Comparison of ENCODE assay signal across 8 cellular contexts in the genomic region with DNA sequence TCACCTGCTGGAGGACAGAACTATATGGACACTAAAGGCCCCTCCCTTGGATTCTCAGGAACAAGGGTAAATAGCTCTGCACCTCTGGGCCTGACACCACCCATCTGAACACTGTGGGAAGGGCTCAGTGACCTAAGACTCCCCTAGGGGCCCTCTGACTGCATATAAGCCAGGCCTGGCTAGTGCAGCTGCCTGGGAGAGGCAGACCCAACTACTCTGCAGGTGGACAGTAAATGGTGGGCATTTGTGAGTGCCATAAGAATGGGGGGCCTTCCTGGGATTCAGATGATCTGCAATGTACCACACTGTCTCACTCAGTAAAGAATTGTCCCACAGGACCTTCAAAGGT. TPM values are rescaled to one million over a fixed set of nuclear protein-coding genes. Genes with fewer than 3 reads are reported as not detected.
DNase-seq lines count a peak whose midpoint lies in the region; ATAC-seq and TF ChIP-seq lines count a peak whose summit lies in the region.

No MANE protein-coding gene starts in this region.

- H3K36me3 Mint-ChIP-seq in activated T-helper 2 cell treated with anti-CD3 and anti-CD28 coated beads, Interferon-gamma antibody, Interleukin-2, Interleukin-4, amounts not matched to agents 10 μg/mL and 5 μg/mL and 100 μg/mL, durations not matched to agents 14 hours and 24 hours and 36 hours (ENCODE audit: low read depth), result peaks cover 74% of the 10 kb centered on the region

- ATAC-seq in GM18498 (IDR thresholded peaks at IDR 0.05; ENCODE audit: unreplicated experiment) (peak; percentile 42), GM19452 (IDR thresholded peaks at IDR 0.05; ENCODE audit: unreplicated experiment) (peak; percentile 42), HG03095 (IDR thresholded peaks at IDR 0.05; ENCODE audit: unreplicated experiment) (peak; percentile 38)

- H2AK5ac ChIP-seq in neuronal stem cell (ENCODE audit: low read depth, low read length), result no peak overlapping the region

- peaks cover 76% of the 10 kb centered on the region for H3K4me1 Mint-ChIP-seq in activated T-helper 2 cell treated with anti-CD3 and anti-CD28 coated beads, Interferon-gamma antibody, Interleukin-2, Interleukin-4, amounts not matched to agents 10 μg/mL and 5 μg/mL and 100 μg/mL, durations not matched to agents 14 hours and 24 hours and 36 hours (ENCODE audit: low read depth)

- H3K9me3 ChIP-seq in neuronal stem cell (replicated peaks in 1 of 2; ENCODE audit: control insufficient read depth in 2 of 2, insufficient read depth in 1 of 2, low read depth in 1 of 2, low read length in 2 of 2) (peaks cover 0 to 2% of the 10 kb centered on the region in 2 donors), WERI-Rb-1 (ENCODE audit: severe bottlenecking) (no peaks in the 10 kb centered on the region)

- peaks cover 0 to 3% of the 10 kb centered on the region in 2 donors for H3K4me1 ChIP-seq in neuronal stem cell (ENCODE audit: control insufficient read depth in 2 of 2, insufficient read depth in 1 of 2, low read depth in 1 of 2, low read length in 2 of 2)

- H3K27ac Mint-ChIP-seq in activated T-helper 2 cell treated with anti-CD3 and anti-CD28 coated beads, Interferon-gamma antibody, Interleukin-2, Interleukin-4, amounts not matched to agents 10 μg/mL and 5 μg/mL and 100 μg/mL, durations not matched to agents 14 hours and 24 hours and 36 hours, result peak overlapping the region; percentile 92

- no peak overlapping the region for H3K23ac ChIP-seq in neuronal stem cell (ENCODE audit: low read depth, low read length, poor library complexity)

- H2BK12ac ChIP-seq in neuronal stem cell (ENCODE audit: low read length), result no peak overlapping the region

- H3K36me3 ChIP-seq in neuronal stem cell (replicated peaks in 1 of 2; ENCODE audit: control insufficient read depth in 2 of 2, insufficient read depth in 2 of 2, low read length in 2 of 2), result peaks cover 2 to 4% of the 10 kb centered on the region in 2 donors
- no peaks in the 10 kb centered on the region for H3K36me3 ChIP-seq in WERI-Rb-1

- H3K79me1 ChIP-seq in neuronal stem cell (ENCODE audit: low read depth, low read length), result no peaks in the 10 kb centered on the region

- H2BK15ac ChIP-seq in neuronal stem cell (ENCODE audit: low read length), result no peak overlapping the region

- H3K4me3 Mint-ChIP-seq in activated T-helper 2 cell treated with anti-CD3 and anti-CD28 coated beads, Interferon-gamma antibody, Interleukin-2, Interleukin-4, amounts not matched to agents 10 μg/mL and 5 μg/mL and 100 μg/mL, durations not matched to agents 14 hours and 24 hours and 36 hours (ENCODE audit: low read depth), result peak overlapping the region; percentile 5

- H3K27ac ChIP-seq in neuronal stem cell (replicated peaks; ENCODE audit: low read length), result no peak overlapping the region
- H3K27ac ChIP-seq in WERI-Rb-1, result no peak overlapping the region

- H2BK5ac ChIP-seq in neuronal stem cell (ENCODE audit: low read length), result no peak overlapping the region

- no peak for DNase-seq in activated T-helper 2 cell treated with anti-CD3 and anti-CD28 coated beads, Interferon-gamma antibody, Interleukin-2, Interleukin-4, amounts not matched to agents 10 μg/mL and 5 μg/mL and 100 μg/mL, durations not matched to agents 14 hours and 24 hours and 36 hours (ENCODE audit: low spot score)
- DNase-seq in KG1 (lab: John Stamatoyannopoulos, UW) (no peak), neuronal stem cell (ENCODE audit: low spot score) (no peak), posterior vena cava (ENCODE audit: low spot score) (no peak), WERI-Rb-1 (no peak)

- H2AFZ ChIP-seq in neuronal stem cell (ENCODE audit: low read length), result no peak overlapping the region

- H2BK120ac ChIP-seq in neuronal stem cell (ENCODE audit: low read depth, low read length), result no peak overlapping the region

- TF ChIP-seq CTCF in WERI-Rb-1 (IDR thresholded peaks at IDR 0.05; ENCODE audit: low read depth, low read length), result no peak

- no peaks in the 10 kb centered on the region for H3K9me3 Mint-ChIP-seq in activated T-helper 2 cell treated with anti-CD3 and anti-CD28 coated beads, Interferon-gamma antibody, Interleukin-2, Interleukin-4, amounts not matched to agents 10 μg/mL and 5 μg/mL and 100 μg/mL, durations not matched to agents 14 hours and 24 hours and 36 hours

- H4K8ac ChIP-seq in neuronal stem cell (ENCODE audit: low read depth, low read length), result no peak overlapping the region

- H3K4me3 ChIP-seq in neuronal stem cell (ENCODE audit: low read length in 2 of 2) (no peak overlapping the region), WERI-Rb-1 (ENCODE audit: low read depth, low read length) (no peak overlapping the region)

- no peak overlapping the region for H3K14ac ChIP-seq in neuronal stem cell (ENCODE audit: low read length)

- H3K4me2 ChIP-seq in neuronal stem cell (ENCODE audit: insufficient read depth, low read length, poor library complexity, severe bottlenecking), result no peak overlapping the region

- no peaks in the 10 kb centered on the region for H3K27me3 Mint-ChIP-seq in activated T-helper 2 cell treated with anti-CD3 and anti-CD28 coated beads, Interferon-gamma antibody, Interleukin-2, Interleukin-4, amounts not matched to agents 10 μg/mL and 5 μg/mL and 100 μg/mL, durations not matched to agents 14 hours and 24 hours and 36 hours (ENCODE audit: low read depth)

- no peak overlapping the region for H4K91ac ChIP-seq in neuronal stem cell (ENCODE audit: low read depth, low read length, poor library complexity)

- H3K27me3 ChIP-seq in neuronal stem cell (ENCODE audit: control insufficient read depth in 3 of 3, insufficient read depth in 3 of 3, low read depth in 1 of 3, low read length in 3 of 3) (no peaks in the 10 kb centered on the region), WERI-Rb-1 (ENCODE audit: insufficient read depth, low read depth, severe bottlenecking) (no peaks in the 10 kb centered on the region)

- no peak overlapping the region for H3K18ac ChIP-seq in neuronal stem cell (ENCODE audit: low read length)

- intact Hi-C loops in activated T-helper 2 cell treated with anti-CD3 and anti-CD28 coated beads, Interferon-gamma antibody, Interleukin-2, Interleukin-4, amounts not matched to agents 10 μg/mL and 5 μg/mL and 100 μg/mL, durations not matched to agents 14 hours and 24 hours and 36 hours (cut with micrococcal nuclease), result loop anchor here (1.0 kb wide), 3 partner anchors 8 to 22 kb away; partner anchors contain the start of gene WIPF1
- intact Hi-C loops in posterior vena cava (cut with DNase I), result no loop called here

- no peak overlapping the region for H3K4ac ChIP-seq in neuronal stem cell (ENCODE audit: low read length)

- H3K9ac ChIP-seq in neuronal stem cell (ENCODE audit: low read depth, low read length, poor library complexity), result no peak overlapping the region

RNA-seq across cellular contexts. Expression of gene WIPF1, which starts 11.2 kb away (rescaled TPM):
- 281 and 287 TPM in 2 replicates for total RNA-seq in activated T-helper 2 cell treated with anti-CD3 and anti-CD28 coated beads, Interferon-gamma antibody, Interleukin-2, Interleukin-4, amounts not matched to agents 10 μg/mL and 5 μg/mL and 100 μg/mL, durations not matched to agents 14 hours and 24 hours and 36 hours
- 20.8 TPM for polyA plus RNA-seq in neuronal stem cell (2013, experiment 1 of 2)
- 21.6 TPM for polyA plus RNA-seq in neuronal stem cell (2013, experiment 2 of 2)
- 10 to 100 TPM; 59.9 to 65.1 TPM for total RNA-seq in posterior vena cava
